ENCODE assay signal across 10 cellular contexts in the genomic region with DNA sequence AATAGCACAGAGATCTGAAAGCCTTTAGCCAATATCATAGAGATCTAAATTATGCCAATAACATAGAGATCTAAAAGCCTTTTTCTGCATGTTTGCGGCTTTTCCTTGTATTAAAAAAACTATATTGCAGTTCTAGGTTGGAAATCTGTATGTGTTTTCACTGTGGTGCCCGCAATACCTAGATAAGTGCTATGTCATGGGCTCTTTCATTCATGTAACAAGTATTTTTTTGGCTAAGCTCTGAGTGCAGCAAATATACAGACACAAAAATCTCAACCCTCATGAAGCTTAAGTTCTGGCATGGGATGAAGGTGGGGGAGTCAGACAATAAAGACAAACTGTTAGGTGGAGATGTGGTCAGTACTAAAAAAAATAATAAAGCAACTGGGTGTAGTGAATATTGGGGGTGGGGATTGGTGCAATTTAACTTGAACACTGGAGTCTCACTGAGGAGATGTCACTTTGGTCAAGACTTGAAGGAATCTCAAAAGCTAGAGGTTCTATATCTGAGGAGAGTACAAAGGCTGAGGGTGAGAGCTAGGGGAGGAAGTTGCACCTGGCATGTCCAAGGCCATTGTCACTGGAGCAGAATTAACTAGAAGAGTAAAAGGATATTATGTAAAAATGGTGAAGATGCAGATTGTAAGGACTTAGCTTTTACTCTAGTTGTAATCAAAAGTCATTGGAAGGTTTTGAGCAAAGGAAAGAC. TPM values are rescaled to one million over a fixed set of nuclear protein-coding genes. Genes with fewer than 3 reads are reported as not detected.
A peak's percentile ranks its signal among the peaks of the same experiment; 100 is the strongest.
DNase-seq lines count a peak whose midpoint lies in the region; TF ChIP-seq lines count a peak whose summit lies in the region.
"Had no signal": no experiment of that assay in that cellular context is flagged by ENCODE, and none has a peak within 500 bp of the region (broad histone marks: within the 10 kb centered on the region; RNA-seq: fewer than 3 reads in every experiment).

No MANE protein-coding gene starts in this region.

- H4K8ac ChIP-seq in mesenchymal stem cell (ENCODE audit: low read length), result no peak overlapping the region

- DNase-seq in AG10803 (ENCODE audit: low read depth) (no peak), astrocyte of the cerebellum (ENCODE audit: low read depth) (no peak), mesenchymal stem cell (peak; percentile 11), NCI-H2107 treated with DMSO at 0.1 percent for 48 hours (lab: John Stamatoyannopoulos, UW; ENCODE audit: unreplicated experiment) (no peak), ascending aorta (ENCODE audit: low spot score in 2 of 2) (no peak), substantia nigra (lab: John Stamatoyannopoulos, UW) (no peak)
- DNase-seq in activated T-helper 1 cell treated with anti-CD3 and anti-CD28 coated beads, Interleukin-12 subunit alpha, Interleukin-12 subunit beta, Interleukin-2, Interleukin-4 antibody, amounts not matched to agents 30 ng/mL and 10 ng/mL and 1 ng/mL, durations not matched to agents 14 hours and 24 hours and 36 hours (ENCODE audit: low spot score), result no peak
- DNase-seq: stimulated activated CD4-positive, alpha-beta T cell treated with anti-CD3 and anti-CD28 coated beads, Interleukin-12 subunit alpha, Interleukin-12 subunit beta, amount 100 ng/mL, for 4 hours had no signal

- no peak overlapping the region for H2BK12ac ChIP-seq in mesenchymal stem cell (ENCODE audit: low read length in 2 of 2)

- H3K23ac ChIP-seq in mesenchymal stem cell (ENCODE audit: low read length in 2 of 2), result no peak overlapping the region

- H3K9ac ChIP-seq in HUES48 (ENCODE audit: low read depth, low read length) (peak overlapping the region; percentile 92), mesenchymal stem cell (ENCODE audit: low read length) (peak overlapping the region; percentile 81)

- H2BK120ac ChIP-seq in mesenchymal stem cell (ENCODE audit: low read depth, low read length), result no peak overlapping the region

- H2BK5ac ChIP-seq in mesenchymal stem cell (ENCODE audit: low read depth, low read length, poor library complexity, severe bottlenecking), result no peak overlapping the region

- H3K27me3 Mint-ChIP-seq in activated T-helper 1 cell treated with anti-CD3 and anti-CD28 coated beads, Interleukin-12 subunit alpha, Interleukin-12 subunit beta, Interleukin-2, Interleukin-4 antibody, amounts not matched to agents 30 ng/mL and 10 ng/mL and 1 ng/mL, durations not matched to agents 14 hours and 24 hours and 36 hours (ENCODE audit: insufficient read depth), result no peaks in the 10 kb centered on the region
- H3K27me3 Mint-ChIP-seq: type B pancreatic cell had no signal

- H3K9me3 Mint-ChIP-seq in activated T-helper 1 cell treated with anti-CD3 and anti-CD28 coated beads, Interleukin-12 subunit alpha, Interleukin-12 subunit beta, Interleukin-2, Interleukin-4 antibody, amounts not matched to agents 30 ng/mL and 10 ng/mL and 1 ng/mL, durations not matched to agents 14 hours and 24 hours and 36 hours, result no peaks in the 10 kb centered on the region
- H3K9me3 Mint-ChIP-seq: type B pancreatic cell had no signal

- H3K27me3 ChIP-seq in HUES48 (ENCODE audit: control insufficient read depth, insufficient read depth, low read length), result no peaks in the 10 kb centered on the region
- no peaks in the 10 kb centered on the region for H3K27me3 ChIP-seq in mesenchymal stem cell (ENCODE audit: control insufficient read depth in 1 of 2, insufficient read depth in 1 of 2, low read length in 2 of 2)
- no peaks in the 10 kb centered on the region for H3K27me3 ChIP-seq in ascending aorta

- H3K18ac ChIP-seq in mesenchymal stem cell (ENCODE audit: low read depth in 1 of 2, low read length in 2 of 2), result no peak overlapping the region

- H2BK15ac ChIP-seq in mesenchymal stem cell (ENCODE audit: low read depth, poor library complexity, severe bottlenecking), result no peak overlapping the region

- no peak overlapping the region for H2AK5ac ChIP-seq in mesenchymal stem cell (ENCODE audit: low read length, severe bottlenecking)

- H3K27ac ChIP-seq in HUES48 (ENCODE audit: low read depth, low read length) (peak overlapping the region; percentile 92), mesenchymal stem cell (ENCODE audit: low read length, poor library complexity, severe bottlenecking) (no peak overlapping the region), ascending aorta (no peak overlapping the region), substantia nigra (ENCODE audit: low read depth, low read length, poor library complexity, severe bottlenecking) (no peak overlapping the region)

- H3K79me1 ChIP-seq in mesenchymal stem cell (replicated peaks; ENCODE audit: low read length, poor library complexity, severe bottlenecking), result peaks cover 10% of the 10 kb centered on the region

- peaks cover 37% of the 10 kb centered on the region for H3K36me3 ChIP-seq in HUES48 (ENCODE audit: control insufficient read depth, insufficient read depth, low read length)
- H3K36me3 ChIP-seq in mesenchymal stem cell (ENCODE audit: control insufficient read depth in 1 of 2, insufficient read depth in 2 of 2, low read depth in 1 of 2, low read length in 2 of 2), result no peaks in the 10 kb centered on the region
- H3K36me3 ChIP-seq in ascending aorta, result no peaks in the 10 kb centered on the region

- H3K9me3 ChIP-seq in HUES48 (ENCODE audit: control insufficient read depth, insufficient read depth, low read length) (no peaks in the 10 kb centered on the region), mesenchymal stem cell (ENCODE audit: control insufficient read depth, low read length) (no peaks in the 10 kb centered on the region), ascending aorta (no peaks in the 10 kb centered on the region)

- TF ChIP-seq CTCF in AG10803 (conservative IDR thresholded peaks at IDR 0.05; ENCODE audit: low read length) (no peak), astrocyte of the cerebellum (IDR thresholded peaks at IDR 0.05; ENCODE audit: low read depth, low read length, missing control alignments) (no peak), ascending aorta (IDR thresholded peaks at IDR 0.05) (no peak)

- no peak overlapping the region for H2AFZ ChIP-seq in mesenchymal stem cell (ENCODE audit: low read depth, low read length)

- H3K4me3 Mint-ChIP-seq in activated T-helper 1 cell treated with anti-CD3 and anti-CD28 coated beads, Interleukin-12 subunit alpha, Interleukin-12 subunit beta, Interleukin-2, Interleukin-4 antibody, amounts not matched to agents 30 ng/mL and 10 ng/mL and 1 ng/mL, durations not matched to agents 14 hours and 24 hours and 36 hours, result no peak overlapping the region
- H3K4me3 Mint-ChIP-seq: type B pancreatic cell had no signal

- no peak overlapping the region for H4K91ac ChIP-seq in mesenchymal stem cell (ENCODE audit: low read length)

- H3K4me1 Mint-ChIP-seq in activated T-helper 1 cell treated with anti-CD3 and anti-CD28 coated beads, Interleukin-12 subunit alpha, Interleukin-12 subunit beta, Interleukin-2, Interleukin-4 antibody, amounts not matched to agents 30 ng/mL and 10 ng/mL and 1 ng/mL, durations not matched to agents 14 hours and 24 hours and 36 hours (ENCODE audit: low read depth), result peaks cover 14% of the 10 kb centered on the region

- peak overlapping the region; percentile 97 for H3K4me3 ChIP-seq in AG10803 (ENCODE audit: low read length)
- peak overlapping the region; percentile 96 for H3K4me3 ChIP-seq in HUES48 (ENCODE audit: low read depth, low read length)
- H3K4me3 ChIP-seq in astrocyte of the cerebellum (ENCODE audit: low read depth, low read length), result peak overlapping the region; percentile 86
- peak overlapping the region in 1 of 2 experiments; percentile 99 for H3K4me3 ChIP-seq in mesenchymal stem cell (ENCODE audit: insufficient read depth in 1 of 2, low read depth in 1 of 2, low read length in 2 of 2)
- peak overlapping the region in 1 of 2 donors; percentile 65 for H3K4me3 ChIP-seq in ascending aorta

- H3K4me1 ChIP-seq in HUES48 (ENCODE audit: control insufficient read depth, insufficient read depth, low read length), result peaks cover 22% of the 10 kb centered on the region
- H3K4me1 ChIP-seq in mesenchymal stem cell (ENCODE audit: control insufficient read depth, insufficient read depth, low read depth, low read length), result peaks cover 3% of the 10 kb centered on the region
- H3K4me1 ChIP-seq in ascending aorta, result peaks cover 3 to 5% of the 10 kb centered on the region in 2 donors

- intact Hi-C loops in activated T-helper 1 cell treated with anti-CD3 and anti-CD28 coated beads, Interleukin-12 subunit alpha, Interleukin-12 subunit beta, Interleukin-2, Interleukin-4 antibody, amounts not matched to agents 30 ng/mL and 10 ng/mL and 1 ng/mL, durations not matched to agents 14 hours and 24 hours and 36 hours (cut with micrococcal nuclease), result loop anchor here (2.0 to 5.0 kb wide), 6 partner anchors 35 to 379 kb away; a partner anchor contains a TSS
- intact Hi-C loops in ascending aorta (cut with DNase I), result loop anchor here (2.0 kb wide), 2 partner anchors 53 to 117 kb away; a partner anchor contains a TSS

- no peak overlapping the region for H3K27ac Mint-ChIP-seq in activated T-helper 1 cell treated with anti-CD3 and anti-CD28 coated beads, Interleukin-12 subunit alpha, Interleukin-12 subunit beta, Interleukin-2, Interleukin-4 antibody, amounts not matched to agents 30 ng/mL and 10 ng/mL and 1 ng/mL, durations not matched to agents 14 hours and 24 hours and 36 hours
- H3K27ac Mint-ChIP-seq: type B pancreatic cell had no signal

- H3K14ac ChIP-seq in mesenchymal stem cell (ENCODE audit: low read length in 2 of 2), result no peak overlapping the region

- H3K4me2 ChIP-seq in mesenchymal stem cell (ENCODE audit: low read length, poor library complexity, severe bottlenecking), result peak overlapping the region; percentile 52

- H3K4ac ChIP-seq in mesenchymal stem cell (ENCODE audit: low read depth in 1 of 2, low read length in 2 of 2), result no peak overlapping the region

- peaks cover 12% of the 10 kb centered on the region for H3K36me3 Mint-ChIP-seq in activated T-helper 1 cell treated with anti-CD3 and anti-CD28 coated beads, Interleukin-12 subunit alpha, Interleukin-12 subunit beta, Interleukin-2, Interleukin-4 antibody, amounts not matched to agents 30 ng/mL and 10 ng/mL and 1 ng/mL, durations not matched to agents 14 hours and 24 hours and 36 hours (ENCODE audit: low read depth)

- WGBS in mesenchymal stem cell, result no CpG with 5 or more reads among the region's 2 CpGs

- in situ Hi-C loops in astrocyte of the cerebellum (cut with HindIII; ENCODE audit: low sequenced_read_pairs), result no loop called here

RNA-seq across cellular contexts. Expression of a gene that starts 1.0 kb away (rescaled TPM):
- polyA plus RNA-seq in mesenchymal stem cell (2013, experiment 1 of 2), result 3.8 TPM
- polyA plus RNA-seq in mesenchymal stem cell (2013, experiment 2 of 2), result 4.4 TPM
- total RNA-seq in activated T-helper 1 cell treated with anti-CD3 and anti-CD28 coated beads, Interleukin-12 subunit alpha, Interleukin-12 subunit beta, Interleukin-2, Interleukin-4 antibody, amounts not matched to agents 30 ng/mL and 10 ng/mL and 1 ng/mL, durations not matched to agents 14 hours and 24 hours and 36 hours, result 71.0 and 76.1 TPM in 2 replicates
- total RNA-seq in ascending aorta, result not detected

RNA-seq across cellular contexts. Expression of a gene that starts 53.2 kb away (rescaled TPM):
- 18.5 TPM for polyA plus RNA-seq in mesenchymal stem cell (2013, experiment 1 of 2)
- 17.8 TPM for polyA plus RNA-seq in mesenchymal stem cell (2013, experiment 2 of 2)
- 10.1 and 16.5 TPM in 2 replicates for total RNA-seq in activated T-helper 1 cell treated with anti-CD3 and anti-CD28 coated beads, Interleukin-12 subunit alpha, Interleukin-12 subunit beta, Interleukin-2, Interleukin-4 antibody, amounts not matched to agents 30 ng/mL and 10 ng/mL and 1 ng/mL, durations not matched to agents 14 hours and 24 hours and 36 hours
- total RNA-seq in ascending aorta, result 2.2 TPM

Comparison
In these comparisons a context has a peak if more than half of its experiments do, and no peak if none do; other contexts are left out.
1. RNA of a gene that starts 1.0 kb away (total RNA-seq): 71.0 to 76.1 TPM in activated T-helper 1 cell treated with anti-CD3 and anti-CD28 coated beads, Interleukin-12 subunit alpha, Interleukin-12 subunit beta, Interleukin-2, Interleukin-4 antibody, amounts not matched to agents 30 ng/mL and 10 ng/mL and 1 ng/mL, durations not matched to agents 14 hours and 24 hours and 36 hours; not detected in ascending aorta (single experiment); every median in the first group is over 10 times any median in the second.